In the genomic region with DNA sequence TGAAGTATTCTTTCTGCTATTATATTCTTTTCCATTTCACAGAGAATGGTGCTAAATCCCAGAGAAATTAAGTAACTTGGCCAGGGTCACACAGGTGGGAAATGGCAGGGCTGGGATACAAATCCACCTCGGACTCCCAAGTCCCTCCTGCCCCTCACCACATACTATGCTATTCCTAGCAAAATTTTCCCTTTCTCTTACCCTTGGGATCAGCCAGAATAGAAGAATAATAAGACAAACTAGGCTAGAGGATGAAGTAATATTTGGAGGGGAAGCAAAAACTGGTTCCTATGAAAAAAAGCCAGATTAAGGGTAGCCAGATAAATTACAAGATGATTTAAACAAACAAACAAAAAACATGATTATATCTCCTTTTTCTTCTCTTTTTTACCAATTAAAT, we compare ENCODE assay signal across 25 cellular contexts.
"Had no signal": no experiment of that assay in that cellular context is flagged by ENCODE, and none has a peak within 500 bp of the region (broad histone marks: within the 10 kb centered on the region; RNA-seq: fewer than 3 reads in every experiment).

No MANE protein-coding gene starts in this region.

- ATAC-seq: activated CD4-positive, alpha-beta T cell treated with anti-CD3 and anti-CD28 coated beads for 36 hours; activated CD8-positive, alpha-beta memory T cell treated with anti-CD3 and anti-CD28 coated beads, Interleukin-2, amount 10 ng/mL, durations not matched to agents 7 days and 5 days; activated CD8-positive, alpha-beta T cell treated with anti-CD3 and anti-CD28 coated beads, Interleukin-2, amount 10 ng/mL, durations not matched to agents 7 days and 5 days; activated naive CD8-positive, alpha-beta T cell treated with anti-CD3 and anti-CD28 coated beads, Interleukin-2, amount 50 U/mL, for 24 hours; body of pancreas; gastroesophageal sphincter had no signal

- H3K36me3 ChIP-seq: adrenal gland, esophagus squamous epithelium had no signal

- H3K4me1 ChIP-seq: adrenal gland, body of pancreas had no signal

- DNase-seq: activated CD4-positive, alpha-beta memory T cell treated with anti-CD3 and anti-CD28 coated beads for 36 hours; activated CD4-positive, alpha-beta T cell treated with anti-CD3 and anti-CD28 coated beads for 36 hours; activated CD4-positive, alpha-beta T cell treated with anti-CD3 and anti-CD28 coated beads, Interleukin-2, amount 10 ng/mL, durations not matched to agents 24 days and 14 days; activated CD4-positive, CD25-positive, alpha-beta regulatory T cell; activated CD4-positive, CD25-positive, alpha-beta regulatory T cell treated with anti-CD3 and anti-CD28 coated beads, Interleukin-2, amount 50 U/mL, for 72 hours; activated CD8-positive, alpha-beta memory T cell treated with anti-CD3 and anti-CD28 coated beads, Interleukin-2, amount 10 ng/mL, durations not matched to agents 7 days and 5 days; activated CD8-positive, alpha-beta memory T cell treated with anti-CD3 and anti-CD28 coated beads, Interleukin-2, amount 50 U/mL, for 4 hours; activated CD8-positive, alpha-beta T cell treated with anti-CD3 and anti-CD28 coated beads, Interleukin-2, amount 10 ng/mL, durations not matched to agents 7 days and 5 days; activated effector memory CD4-positive, alpha-beta T cell treated with anti-CD3 and anti-CD28 coated beads, Interleukin-2, amount 50 U/mL, for 16 hours; activated naive CD4-positive, alpha-beta T cell treated with anti-CD3 and anti-CD28 coated beads for 36 hours; activated naive CD8-positive, alpha-beta T cell treated with anti-CD3 and anti-CD28 coated beads for 36 hours; activated naive CD8-positive, alpha-beta T cell treated with anti-CD3 and anti-CD28 coated beads, Interleukin-2, amount 50 U/mL, for 24 hours; activated T-cell treated with anti-CD3 and anti-CD28 coated beads, Interleukin-2, amount 50 U/mL, for 1 hour; activated T-cell treated with anti-CD3 and anti-CD28 coated beads, Interleukin-2, amount 50 U/mL, for 48 hours; adrenal gland; amygdala; aorta; body of pancreas; cortex of kidney; effector CD8-positive, alpha-beta T cell; esophagus squamous epithelium; foreskin melanocyte; T-helper 2 cell had no signal

- H3K27ac ChIP-seq: adrenal gland, body of pancreas, epithelial cell of prostate, esophagus squamous epithelium, gastroesophageal sphincter had no signal

- H3K27me3 ChIP-seq: adrenal gland, body of pancreas, esophagus squamous epithelium, gastroesophageal sphincter had no signal

- H3K9me3 ChIP-seq: adrenal gland, body of pancreas, esophagus squamous epithelium, gastroesophageal sphincter had no signal

- H3K4me3 ChIP-seq: adrenal gland, body of pancreas, esophagus squamous epithelium, gastroesophageal sphincter had no signal
